8 cellular contexts compared by ENCODE assay signal in genomic region chr14:51093371-51094281, GRCh38. TPM values are rescaled to one million over a fixed set of nuclear protein-coding genes. Genes with fewer than 3 reads are reported as not detected.
DNase-seq lines count a peak whose midpoint lies in the region; ATAC-seq and TF ChIP-seq lines count a peak whose summit lies in the region.

No MANE protein-coding gene starts in this region.

- H3K9me2 ChIP-seq in GM23338 (ENCODE audit: insufficient read depth), result no peaks in the 10 kb centered on the region

- H4K20me1 ChIP-seq in GM23338 (replicated peaks; ENCODE audit: insufficient read depth), result peaks cover 4% of the 10 kb centered on the region; the same call in 1 of the 2 replicates

- no peak overlapping the region for H3K27ac ChIP-seq in GM23338 (ENCODE audit: low read depth)
- no peak overlapping the region for H3K27ac ChIP-seq in urinary bladder (ENCODE audit: low read depth)

- H3K4me3 Mint-ChIP-seq in GM23338, result peak overlapping the region; percentile 86
- peak overlapping the region; percentile 87 for H3K4me3 Mint-ChIP-seq in osteocyte (ENCODE audit: unreplicated experiment)

- 0 out of 2 replicates have a peak, but pooled peaks cover 11% of the 10 kb centered on the region for H3K4me1 ChIP-seq in GM23338 (ENCODE audit: insufficient read depth)
- no peaks in the 10 kb centered on the region for H3K4me1 ChIP-seq in urinary bladder (ENCODE audit: insufficient read depth)

- H3K27me3 ChIP-seq in GM23338 (ENCODE audit: insufficient read depth), result peaks cover 58% of the 10 kb centered on the region

- H3K9me3 Mint-ChIP-seq in GM23338 (no peaks in the 10 kb centered on the region), osteocyte (ENCODE audit: unreplicated experiment) (no peaks in the 10 kb centered on the region)

- H3K4me1 Mint-ChIP-seq in GM23338 (peaks cover 16% of the 10 kb centered on the region), osteocyte (ENCODE audit: unreplicated experiment) (peaks cover 34% of the 10 kb centered on the region)

- H3K27ac Mint-ChIP-seq in GM23338 (no peak overlapping the region), osteocyte (ENCODE audit: unreplicated experiment) (no peak overlapping the region)

- DNase-seq in GM23338 (ENCODE audit: low spot score), result peak; percentile 78
- peak; percentile 75 for DNase-seq in NCI-H510A (lab: John Stamatoyannopoulos, UW)
- peak; percentile 23 for DNase-seq in activated T-cell treated with anti-CD3 and anti-CD28 coated beads for 4 hours
- DNase-seq in fibroblast of pulmonary artery (ENCODE audit: low read depth), result no peak
- DNase-seq in osteocyte (ENCODE audit: extremely low spot score, unreplicated experiment), result no peak

- WGBS in urinary bladder, result 5% methylated on average over 68 of the region's 68 CpGs

- H3K36me3 ChIP-seq in GM23338 (ENCODE audit: insufficient read depth) (no peaks in the 10 kb centered on the region), urinary bladder (ENCODE audit: insufficient read depth) (no peaks in the 10 kb centered on the region)

- H3F3A ChIP-seq in GM23338 (replicated peaks; ENCODE audit: low read depth), result no peaks in the 10 kb centered on the region

- peak overlapping the region; percentile 96 for H2AFZ ChIP-seq in GM23338

- H3K36me3 Mint-ChIP-seq in GM23338 (ENCODE audit: low read depth), result no peaks in the 10 kb centered on the region
- H3K36me3 Mint-ChIP-seq in osteocyte (ENCODE audit: unreplicated experiment), result no peaks in the 10 kb centered on the region

- H3K4me3 ChIP-seq in GM23338 (peak overlapping the region; percentile 79), fibroblast of pulmonary artery (replicated peaks; ENCODE audit: low read depth, low read length) (no peak overlapping the region), urinary bladder (ENCODE audit: low read depth, low read length) (peak overlapping the region; percentile 65)

- peak; percentile 34 for ATAC-seq in GM23338
- no peak for ATAC-seq in GM21528 (IDR thresholded peaks at IDR 0.05; ENCODE audit: low FRiP score, unreplicated experiment)
- no peak for ATAC-seq in HG02763 (IDR thresholded peaks at IDR 0.05; ENCODE audit: unreplicated experiment)

- peak overlapping the region; percentile 96 for H3K4me2 ChIP-seq in GM23338

- H3K27me3 Mint-ChIP-seq in GM23338 (ENCODE audit: insufficient read depth, low read depth, poor library complexity) (peaks cover 33% of the 10 kb centered on the region), osteocyte (ENCODE audit: unreplicated experiment) (peaks cover 8% of the 10 kb centered on the region)

- no peaks in the 10 kb centered on the region for H3K79me2 ChIP-seq in GM23338 (replicated peaks; ENCODE audit: insufficient read depth)

- TF ChIP-seq CTCF in GM23338 (conservative IDR thresholded peaks at IDR 0.05; ENCODE audit: low read depth in 2 of 2) (peak; percentile 57 to 70), fibroblast of pulmonary artery (IDR thresholded peaks at IDR 0.05; ENCODE audit: low read length, missing control alignments) (peak; percentile 4), osteocyte (IDR thresholded peaks at IDR 0.05) (peak; percentile 47)

TF ChIP-seq in GM23338, 12 proteins besides CTCF, POLR2A, EP300 and RAD21:
- TF ChIP-seq EZH2phosphoT487 (IDR thresholded peaks at IDR 0.05; ENCODE audit: unreplicated experiment) (no peak), EZH2 (IDR thresholded peaks at IDR 0.05; ENCODE audit: low read depth, unreplicated experiment) (peak; percentile 46)

RNA-seq across cellular contexts. Expression of gene TRIM9, which starts 1.3 kb away (rescaled TPM):
- 6.2 and 8.4 TPM in 2 replicates for total RNA-seq in GM23338 (2014; rRNA removed; shearing (Covaris generic))
- polyA plus RNA-seq in GM23338 (2016; fragmentation: Nextera tagmentation; extraction: Ambion mirVana) (3.7 and 4.4 TPM in 2 replicates), urinary bladder (0.70 TPM)
- total RNA-seq in osteocyte (4.4 and 4.8 TPM in 2 replicates), urinary bladder (1.1 TPM)

Comparison
In these comparisons a context has a peak if more than half of its experiments do, and no peak if none do; other contexts are left out.
1. DNase-seq: peak in GM23338 (single experiment), NCI-H510A (single experiment) and activated T-cell treated with anti-CD3 and anti-CD28 coated beads for 4 hours (single experiment); none in fibroblast of pulmonary artery (single experiment) and osteocyte (single experiment).
2. CTCF ChIP-seq: peak in every context shown above with its lines; median percentile 64 in GM23338; 47 in osteocyte; 4 in fibroblast of pulmonary artery.